ENCODE assay signal across 26 cellular contexts in the genomic region with DNA sequence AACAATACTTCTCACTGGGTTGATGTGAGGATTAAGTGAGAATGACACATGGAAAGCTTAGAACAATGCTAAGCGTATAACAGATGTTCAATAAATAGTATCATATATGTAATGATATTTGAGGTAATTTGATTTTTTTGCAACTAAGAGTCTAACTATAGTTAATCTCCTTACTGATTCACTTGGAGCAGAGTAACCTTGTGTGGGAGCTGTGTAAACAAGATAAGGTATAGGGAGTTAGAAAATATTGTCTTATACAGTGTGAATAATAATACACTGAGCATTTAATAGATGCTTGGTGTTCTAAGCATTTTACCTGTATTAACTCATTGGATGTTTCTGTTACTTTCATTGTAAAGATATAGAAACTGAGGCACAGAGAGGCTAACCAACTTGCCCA. TPM values are rescaled to one million over a fixed set of nuclear protein-coding genes. Genes with fewer than 3 reads are reported as not detected.
A peak's percentile ranks its signal among the peaks of the same experiment; 100 is the strongest.
DNase-seq lines count a peak whose midpoint lies in the region; ATAC-seq and TF ChIP-seq lines count a peak whose summit lies in the region.
"Had no signal": no experiment of that assay in that cellular context is flagged by ENCODE, and none has a peak within 500 bp of the region (broad histone marks: within the 10 kb centered on the region; RNA-seq: fewer than 3 reads in every experiment).

No MANE protein-coding gene starts in this region.

- H3K4me1 Mint-ChIP-seq in activated CD4-positive, alpha-beta T cell treated with anti-CD3 and anti-CD28 coated beads for 36 hours = peaks cover 5% of the 10 kb centered on the region
- peaks cover 70% of the 10 kb centered on the region for H3K4me1 Mint-ChIP-seq in activated B cell treated with CpG ODN at 0.5 μM for 24 hours
- H3K4me1 Mint-ChIP-seq in memory B cell = peaks cover 24% of the 10 kb centered on the region
- no peaks in the 10 kb centered on the region for H3K4me1 Mint-ChIP-seq in Caco-2 (ENCODE audit: low read depth, unreplicated experiment)
- H3K4me1 Mint-ChIP-seq: CD4-positive, alpha-beta memory T cell; CD8-positive, alpha-beta memory T cell had no signal

- H3K27me3 ChIP-seq in Caco-2 (replicated peaks; ENCODE audit: control insufficient read depth, insufficient read depth, low read length) = no peaks in the 10 kb centered on the region
- H3K27me3 ChIP-seq: BE2C, BLaER1 had no signal

- H3K4me1 ChIP-seq in Caco-2 = no peaks in the 10 kb centered on the region
- H3K4me1 ChIP-seq: A549, BE2C, BLaER1 had no signal

- no TSS peak for BruUV-seq in Caco-2 (replicated peaks; lab: Mats Ljungman, UMichigan)

- no peak overlapping the region for H3K27ac Mint-ChIP-seq in activated CD4-positive, alpha-beta T cell treated with anti-CD3 and anti-CD28 coated beads for 36 hours
- peak overlapping the region; percentile 73 for H3K27ac Mint-ChIP-seq in activated B cell treated with CpG ODN at 0.5 μM for 24 hours
- peak overlapping the region; percentile 94 for H3K27ac Mint-ChIP-seq in memory B cell
- no peak overlapping the region for H3K27ac Mint-ChIP-seq in Caco-2 (ENCODE audit: unreplicated experiment)
- H3K27ac Mint-ChIP-seq: CD4-positive, alpha-beta memory T cell; CD8-positive, alpha-beta memory T cell had no signal

- CTCF ChIA-PET in activated CD4-positive, alpha-beta T cell treated with anti-CD3 and anti-CD28 coated beads for 36 hours (lab: Charles Lee) = interaction anchor here (0.7 to 1.2 kb wide), 2 partner anchors 11 to 576 kb away, joined by 3 read pairs; no protein-coding TSS in a partner anchor
- CTCF ChIA-PET in activated B cell treated with CpG ODN at 0.5 μM for 24 hours (lab: Charles Lee) (interaction anchor here (1.6 to 1.8 kb wide), 2 partner anchors 12 to 198 kb away, joined by 5 to 7 read pairs; no protein-coding TSS in a partner anchor), Caco-2 (lab: Charles Lee) (no interaction called here)

- H3K4me3 ChIP-seq in Caco-2 (ENCODE audit: low read depth, low read length) = no peak overlapping the region
- H3K4me3 ChIP-seq: A549, BLaER1, GM12878 had no signal

- H3K36me3 ChIP-seq in Caco-2 (ENCODE audit: control insufficient read depth, insufficient read depth, low read length) = 0 out of 2 replicates have a peak, but pooled peaks cover 1% of the 10 kb centered on the region
- H3K36me3 ChIP-seq: BE2C had no signal

- DNase-seq in activated CD4-positive, alpha-beta T cell treated with anti-CD3 and anti-CD28 coated beads for 36 hours = no peak
- DNase-seq in activated CD4-positive, alpha-beta T cell treated with anti-CD3 and anti-CD28 coated beads, Interleukin-2, amount 50 U/mL, for 4 hours = no peak
- no peak for DNase-seq in activated B cell treated with CpG ODN at 0.5 μM for 24 hours
- no peak for DNase-seq in memory B cell (ENCODE audit: low spot score in 2 of 2)
- DNase-seq in OCI-M2 (lab: John Stamatoyannopoulos, UW; ENCODE audit: unreplicated experiment) = no peak
- no peak for DNase-seq in Caco-2
- DNase-seq: AML-193; BE2C; C1 segment of cervical spinal cord; Calu3; CD4-positive, alpha-beta memory T cell; CD4-positive, CD25-positive, alpha-beta regulatory T cell; CD8-positive, alpha-beta memory T cell; COR-L47; DMS 273 treated with DMSO at 0.1 percent for 48 hours; DMS153; DMS53; DMS79; DND-41; EL; GDM1 had no signal

- H3K9me3 Mint-ChIP-seq in activated CD4-positive, alpha-beta T cell treated with anti-CD3 and anti-CD28 coated beads for 36 hours (ENCODE audit: low read depth) = no peaks in the 10 kb centered on the region
- H3K9me3 Mint-ChIP-seq in activated B cell treated with CpG ODN at 0.5 μM for 24 hours (peaks cover 5% of the 10 kb centered on the region), memory B cell (peaks cover 2% of the 10 kb centered on the region), Caco-2 (ENCODE audit: unreplicated experiment) (no peaks in the 10 kb centered on the region)

- TF ChIP-seq CTCF in activated B cell treated with CpG ODN at 0.5 μM for 24 hours (IDR thresholded peaks at IDR 0.05) = no peak
- TF ChIP-seq CTCF in Caco-2 (IDR thresholded peaks at IDR 0.05; ENCODE audit: insufficient read depth in 1 of 2, low read depth in 1 of 2, low read length in 1 of 2, severe bottlenecking in 1 of 2, unreplicated experiment in 1 of 2) = no peak

- intact Hi-C loops in activated CD4-positive, alpha-beta T cell treated with anti-CD3 and anti-CD28 coated beads for 36 hours (cut with DNase I, micrococcal nuclease) = no loop called here
- intact Hi-C loops in activated B cell treated with CpG ODN at 0.5 μM for 24 hours (cut with micrococcal nuclease) = loop anchor here (2.0 kb wide), 1 partner anchor 20 kb away; no protein-coding TSS in a partner anchor
- intact Hi-C loops in Caco-2 (cut with micrococcal nuclease; ENCODE audit: unreplicated experiment) = no loop called here

- H3K4me3 Mint-ChIP-seq in activated CD4-positive, alpha-beta T cell treated with anti-CD3 and anti-CD28 coated beads for 36 hours = no peak overlapping the region
- H3K4me3 Mint-ChIP-seq in activated B cell treated with CpG ODN at 0.5 μM for 24 hours (no peak overlapping the region), memory B cell (no peak overlapping the region), Caco-2 (ENCODE audit: unreplicated experiment) (no peak overlapping the region)
- H3K4me3 Mint-ChIP-seq: CD14-positive monocyte; CD4-positive, alpha-beta memory T cell; CD4-positive, CD25-positive, alpha-beta regulatory T cell; CD8-positive, alpha-beta memory T cell had no signal

- H3K36me3 Mint-ChIP-seq in activated CD4-positive, alpha-beta T cell treated with anti-CD3 and anti-CD28 coated beads for 36 hours (ENCODE audit: low read depth) = peaks cover 14% of the 10 kb centered on the region
- peaks cover 92% of the 10 kb centered on the region for H3K36me3 Mint-ChIP-seq in activated B cell treated with CpG ODN at 0.5 μM for 24 hours (ENCODE audit: low read depth)
- H3K36me3 Mint-ChIP-seq in memory B cell = peaks cover 67% of the 10 kb centered on the region
- H3K36me3 Mint-ChIP-seq in Caco-2 (ENCODE audit: insufficient read depth, unreplicated experiment) = peaks cover 38% of the 10 kb centered on the region

- H3K9me3 ChIP-seq in Caco-2 = no peaks in the 10 kb centered on the region
- H3K9me3 ChIP-seq: A549, BE2C had no signal

- ATAC-seq in activated CD4-positive, alpha-beta T cell treated with anti-CD3 and anti-CD28 coated beads for 36 hours = peak; percentile 39
- ATAC-seq in activated B cell treated with CpG ODN at 0.5 μM for 24 hours (ENCODE audit: low read depth) = no peak
- ATAC-seq in memory B cell (ENCODE audit: low read depth) = no peak
- ATAC-seq in GM18868 (IDR thresholded peaks at IDR 0.05; ENCODE audit: unreplicated experiment) = no peak
- ATAC-seq: A549, GM12878 had no signal

- POLR2A ChIA-PET in activated CD4-positive, alpha-beta T cell treated with anti-CD3 and anti-CD28 coated beads for 36 hours (lab: Charles Lee) = no interaction called here
- POLR2A ChIA-PET in activated B cell treated with CpG ODN at 0.5 μM for 24 hours (lab: Charles Lee) = interaction anchor here (0.6 to 0.9 kb wide), 3 partner anchors 9 to 168 kb away, joined by 3 to 7 read pairs (median 3); no protein-coding TSS in a partner anchor
- POLR2A ChIA-PET in Caco-2 (lab: Charles Lee) = no interaction called here

- no peaks in the 10 kb centered on the region for H3K27me3 Mint-ChIP-seq in activated CD4-positive, alpha-beta T cell treated with anti-CD3 and anti-CD28 coated beads for 36 hours
- H3K27me3 Mint-ChIP-seq in activated B cell treated with CpG ODN at 0.5 μM for 24 hours = no peaks in the 10 kb centered on the region
- H3K27me3 Mint-ChIP-seq in memory B cell = no peaks in the 10 kb centered on the region
- no peaks in the 10 kb centered on the region for H3K27me3 Mint-ChIP-seq in Caco-2 (ENCODE audit: insufficient read depth, unreplicated experiment)
- H3K27me3 Mint-ChIP-seq: CD4-positive, CD25-positive, alpha-beta regulatory T cell had no signal

RNA-seq across cellular contexts. Expression of a gene that starts 15.9 kb away (rescaled TPM):
- 1 to 10 TPM; 4.8 to 5.5 TPM for total RNA-seq in activated CD4-positive, alpha-beta T cell treated with anti-CD3 and anti-CD28 coated beads for 36 hours
- total RNA-seq in activated B cell treated with CpG ODN at 0.5 μM for 24 hours = 171 and 207 TPM in 2 replicates
- 26.1 and 38.6 TPM in 2 replicates for total RNA-seq in Caco-2 (2022)

Comparison
In these comparisons a context has a peak if more than half of its experiments do, and no peak if none do; other contexts are left out.
1. H3K27ac Mint-ChIP-seq: peak in activated B cell treated with CpG ODN at 0.5 μM for 24 hours (single experiment) and memory B cell (single experiment); none in activated CD4-positive, alpha-beta T cell treated with anti-CD3 and anti-CD28 coated beads for 36 hours (single experiment) and Caco-2 (single experiment).